Comparison of ENCODE assay signal across 13 cellular contexts in the genomic region with DNA sequence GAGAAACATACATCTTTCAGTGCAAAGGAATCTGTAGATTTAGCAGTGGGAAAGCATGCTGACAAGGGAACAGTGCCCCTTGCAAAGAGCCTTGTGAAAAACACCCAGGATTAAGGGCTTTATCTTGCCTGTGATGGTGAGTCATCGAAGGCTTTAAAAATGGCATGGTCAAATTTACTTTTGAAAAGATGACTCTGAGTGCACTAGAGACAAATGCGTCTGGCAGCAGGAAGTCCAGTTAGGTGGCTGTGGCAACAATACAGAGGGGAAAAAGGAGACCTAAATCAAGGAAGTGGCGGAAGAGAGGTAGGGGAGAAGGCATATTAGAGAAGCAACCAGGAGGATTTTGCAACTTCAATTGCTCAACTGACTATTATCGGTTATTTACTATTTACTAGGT.
DNase-seq lines count a peak whose midpoint lies in the region; ATAC-seq and TF ChIP-seq lines count a peak whose summit lies in the region.
"Had no signal": no experiment of that assay in that cellular context is flagged by ENCODE, and none has a peak within 500 bp of the region (broad histone marks: within the 10 kb centered on the region; RNA-seq: fewer than 3 reads in every experiment).

No MANE protein-coding gene starts in this region.

- no peak for ATAC-seq in HG03175 (IDR thresholded peaks at IDR 0.05; ENCODE audit: unreplicated experiment)

- no peak overlapping the region for H3K4me3 Mint-ChIP-seq in activated CD4-positive, alpha-beta memory T cell treated with anti-CD3 and anti-CD28 coated beads, Interleukin-2, amount 10 ng/mL, durations not matched to agents 7 days and 5 days
- H3K4me3 Mint-ChIP-seq: activated T-helper 1 cell treated with anti-CD3 and anti-CD28 coated beads, Interleukin-12 subunit alpha, Interleukin-12 subunit beta, Interleukin-2, Interleukin-4 antibody, amounts not matched to agents 30 ng/mL and 10 ng/mL and 1 ng/mL, durations not matched to agents 14 hours and 24 hours and 36 hours had no signal

- H3K4me3 ChIP-seq in neutrophil (ENCODE audit: low read depth in 1 of 2, low read length in 1 of 2): no peak overlapping the region
- H3K4me3 ChIP-seq: transverse colon had no signal

- no peak for TF ChIP-seq CTCF in neutrophil (IDR thresholded peaks at IDR 0.05)

- no peaks in the 10 kb centered on the region for H3K9me3 Mint-ChIP-seq in activated CD4-positive, alpha-beta memory T cell treated with anti-CD3 and anti-CD28 coated beads, Interleukin-2, amount 10 ng/mL, durations not matched to agents 7 days and 5 days
- H3K9me3 Mint-ChIP-seq: activated T-helper 1 cell treated with anti-CD3 and anti-CD28 coated beads, Interleukin-12 subunit alpha, Interleukin-12 subunit beta, Interleukin-2, Interleukin-4 antibody, amounts not matched to agents 30 ng/mL and 10 ng/mL and 1 ng/mL, durations not matched to agents 14 hours and 24 hours and 36 hours had no signal

- no peaks in the 10 kb centered on the region for H3K27me3 ChIP-seq in neutrophil
- H3K27me3 ChIP-seq: transverse colon had no signal

- DNase-seq in NCI-H510A treated with DMSO at 0.1 percent for 48 hours (lab: John Stamatoyannopoulos, UW): peak; percentile 15
- DNase-seq in NCI-H510A (lab: John Stamatoyannopoulos, UW): no peak
- peak; percentile 87 for DNase-seq in NOMO-1 treated with dmso at 0.1 percent for 144 hours (lab: John Stamatoyannopoulos, UW; ENCODE audit: unreplicated experiment)
- DNase-seq in dedifferentiated amniotic fluid mesenchymal stem cell (ENCODE audit: extremely low spot score): peak; percentile 51
- DNase-seq in activated CD4-positive, alpha-beta memory T cell treated with anti-CD3 and anti-CD28 coated beads, Interleukin-2, amount 10 ng/mL, durations not matched to agents 7 days and 5 days: no peak
- DNase-seq in 8988T: no peak
- DNase-seq: activated CD4-positive, alpha-beta T cell treated with anti-CD3 and anti-CD28 coated beads for 1 hour; central memory CD4-positive, alpha-beta T cell; DMS 273 treated with DMSO at 0.1 percent for 48 hours; transverse colon had no signal

- H3K27me3 Mint-ChIP-seq in activated CD4-positive, alpha-beta memory T cell treated with anti-CD3 and anti-CD28 coated beads, Interleukin-2, amount 10 ng/mL, durations not matched to agents 7 days and 5 days: no peaks in the 10 kb centered on the region

- peak overlapping the region; percentile 58 for H3K27ac ChIP-seq in neutrophil
- H3K27ac ChIP-seq: transverse colon had no signal

- H3K9me3 ChIP-seq in neutrophil: no peaks in the 10 kb centered on the region
- H3K9me3 ChIP-seq: transverse colon had no signal

- no peaks in the 10 kb centered on the region for H3K36me3 Mint-ChIP-seq in activated CD4-positive, alpha-beta memory T cell treated with anti-CD3 and anti-CD28 coated beads, Interleukin-2, amount 10 ng/mL, durations not matched to agents 7 days and 5 days (ENCODE audit: low read depth)

- H3K4me1 Mint-ChIP-seq in activated CD4-positive, alpha-beta memory T cell treated with anti-CD3 and anti-CD28 coated beads, Interleukin-2, amount 10 ng/mL, durations not matched to agents 7 days and 5 days: no peaks in the 10 kb centered on the region

- POLR2A ChIA-PET in activated CD4-positive, alpha-beta memory T cell treated with anti-CD3 and anti-CD28 coated beads, Interleukin-2, amount 10 ng/mL, durations not matched to agents 7 days and 5 days (lab: Charles Lee): no interaction called here

- H3K36me3 ChIP-seq in neutrophil: no peaks in the 10 kb centered on the region
- H3K36me3 ChIP-seq: transverse colon had no signal

- peaks cover 13 to 32% of the 10 kb centered on the region in 2 experiments for H3K4me1 ChIP-seq in neutrophil (ENCODE audit: control insufficient read depth in 1 of 2, insufficient read depth in 1 of 2, low read depth in 1 of 2, low read length in 1 of 2)
- H3K4me1 ChIP-seq: transverse colon had no signal

- CTCF ChIA-PET in activated CD4-positive, alpha-beta memory T cell treated with anti-CD3 and anti-CD28 coated beads, Interleukin-2, amount 10 ng/mL, durations not matched to agents 7 days and 5 days (lab: Charles Lee): no interaction called here

- H3K27ac Mint-ChIP-seq in activated CD4-positive, alpha-beta memory T cell treated with anti-CD3 and anti-CD28 coated beads, Interleukin-2, amount 10 ng/mL, durations not matched to agents 7 days and 5 days: no peak overlapping the region
- H3K27ac Mint-ChIP-seq: activated T-helper 1 cell treated with anti-CD3 and anti-CD28 coated beads, Interleukin-12 subunit alpha, Interleukin-12 subunit beta, Interleukin-2, Interleukin-4 antibody, amounts not matched to agents 30 ng/mL and 10 ng/mL and 1 ng/mL, durations not matched to agents 14 hours and 24 hours and 36 hours had no signal

Comparison
In these comparisons a context has a peak if more than half of its experiments do, and no peak if none do; other contexts are left out.
1. DNase-seq: peak in NCI-H510A treated with DMSO at 0.1 percent for 48 hours (single experiment), NOMO-1 treated with dmso at 0.1 percent for 144 hours (single experiment) and dedifferentiated amniotic fluid mesenchymal stem cell (single experiment); none in NCI-H510A (single experiment), activated CD4-positive, alpha-beta memory T cell treated with anti-CD3 and anti-CD28 coated beads, Interleukin-2, amount 10 ng/mL, durations not matched to agents 7 days and 5 days (single experiment) and 8988T (single experiment).